In genomic region chr13:111153977-111154332, GRCh38 we compare ENCODE assay signal across 8 cellular contexts. TPM values are rescaled to one million over a fixed set of nuclear protein-coding genes. Genes with fewer than 3 reads are reported as not detected.
DNase-seq lines count a peak whose midpoint lies in the region; ATAC-seq, FAIRE-seq and TF ChIP-seq lines count a peak whose summit lies in the region.

No MANE protein-coding gene starts in this region.

- no peaks in the 10 kb centered on the region for H3K4me1 ChIP-seq in A673 (ENCODE audit: insufficient read depth, low read length, poor library complexity, severe bottlenecking)
- peaks cover 2 to 36% of the 10 kb centered on the region in 2 donors for H3K4me1 ChIP-seq in ascending aorta
- H3K4me1 ChIP-seq in iPS-15b (ENCODE audit: control insufficient read depth, insufficient read depth, low read length), result no peaks in the 10 kb centered on the region

- peaks cover 27% of the 10 kb centered on the region for H3K27me3 ChIP-seq in A673 (replicated peaks; ENCODE audit: insufficient read depth, low read depth, low read length, poor library complexity)
- H3K27me3 ChIP-seq in ascending aorta, result no peaks in the 10 kb centered on the region
- no peaks in the 10 kb centered on the region for H3K27me3 ChIP-seq in iPS-15b (ENCODE audit: control insufficient read depth, insufficient read depth, low read length)

- POLR2A ChIA-PET in A673 (lab: Charles Lee; ENCODE audit: low non-redundant PET), result no interaction called here

- peak; percentile 68 for FAIRE-seq in GM12892 (lab: Jason Lieb, UNC)

- H3K9ac ChIP-seq in iPS-15b (ENCODE audit: low read depth, low read length), result peak overlapping the region; percentile 96

- CTCF ChIA-PET in A673 (lab: Charles Lee), result no interaction called here

- intact Hi-C loops in A673 (cut with micrococcal nuclease; ENCODE audit: unreplicated experiment) (loop anchor here (5.0 kb wide), 1 partner anchor 58 kb away; no protein-coding TSS in a partner anchor), ascending aorta (cut with DNase I) (loop anchor here (1.0 to 2.0 kb wide), 5 partner anchors 24 to 239 kb away; partner anchors contain the start of gene ANKRD10)

- DNase-seq in A673 (ENCODE audit: low spot score) (peak; percentile 46), GM12892 (ENCODE audit: insufficient read length) (peak; percentile 27), NCI-H69 (lab: John Stamatoyannopoulos, UW) (peak; percentile 80), ascending aorta (ENCODE audit: low spot score in 2 of 2) (peak in 1 of 2 donors; percentile 74), NCI-H226 (no peak)
- peak; percentile 60 for DNase-seq in stimulated activated CD4-positive, alpha-beta T cell treated with anti-CD3 and anti-CD28 coated beads, Interleukin-1b, Interleukin-23, amount 100 ng/mL, for 48 hours

- H3K27ac ChIP-seq in A673 (ENCODE audit: low read depth, low read length, poor library complexity, severe bottlenecking) (peak overlapping the region; percentile 90), ascending aorta (peak overlapping the region; percentile 99)

- H3K36me3 ChIP-seq in A673 (ENCODE audit: insufficient read depth, low read length, poor library complexity, severe bottlenecking), result no peaks in the 10 kb centered on the region
- no peaks in the 10 kb centered on the region for H3K36me3 ChIP-seq in ascending aorta
- no peaks in the 10 kb centered on the region for H3K36me3 ChIP-seq in iPS-15b (ENCODE audit: control insufficient read depth, insufficient read depth, low read length)

- no peaks in the 10 kb centered on the region for H3K9me3 ChIP-seq in A673 (ENCODE audit: low read depth, low read length, poor library complexity, severe bottlenecking)
- H3K9me3 ChIP-seq in ascending aorta, result no peaks in the 10 kb centered on the region
- no peaks in the 10 kb centered on the region for H3K9me3 ChIP-seq in iPS-15b (ENCODE audit: control insufficient read depth, insufficient read depth, low read length)

- H3K4me3 ChIP-seq in A673 (ENCODE audit: low read depth, low read length, poor library complexity, severe bottlenecking), result peak overlapping the region; percentile 77
- peak overlapping the region; percentile 66 to 89 for H3K4me3 ChIP-seq in ascending aorta
- peak overlapping the region; percentile 82 for H3K4me3 ChIP-seq in iPS-15b (ENCODE audit: low read depth, low read length)

- no peak for TF ChIP-seq POLR2A in GM12892 (IDR thresholded peaks at IDR 0.05; ENCODE audit: low read depth, low read length)

- BruUV-seq in A673 (replicated peaks; lab: Mats Ljungman, UMichigan), result no TSS peak

- peak; percentile 45 for ATAC-seq in HG02870 (IDR thresholded peaks at IDR 0.05; ENCODE audit: unreplicated experiment)

- TF ChIP-seq CTCF in A673 (conservative IDR thresholded peaks at IDR 0.05; ENCODE audit: low read depth, low read length) (peak; percentile 40), ascending aorta (IDR thresholded peaks at IDR 0.05) (peak; percentile 11 to 48 (median 25))

RNA-seq across cellular contexts. Expression of gene ARHGEF7, which starts 38.8 kb away (rescaled TPM):
- total RNA-seq in A673 (2021) (39.9 and 41.7 TPM in 2 replicates), ascending aorta (32.2 TPM)
- 52.8 TPM for polyA plus RNA-seq in GM12892 (2012; ENCODE audit: missing spikeins)
